ENCODE assay signal across 10 cellular contexts in genomic region chrX:102142274-102142673, GRCh38. TPM values are rescaled to one million over a fixed set of nuclear protein-coding genes. Genes with fewer than 3 reads are reported as not detected.
"Had no signal": no experiment of that assay in that cellular context is flagged by ENCODE, and none has a peak within 500 bp of the region (broad histone marks: within the 10 kb centered on the region; RNA-seq: fewer than 3 reads in every experiment).

TSS of gene TCEAL6 (minus strand) at chrX:102142481.

RNA-seq across cellular contexts. Expression of gene TCEAL6, which starts in this region (rescaled TPM):
- total RNA-seq: activated B cell treated with CpG ODN at 0.5 μM for 24 hours; activated CD4-positive, alpha-beta memory T cell treated with anti-CD3 and anti-CD28 coated beads, Interleukin-2, amount 10 ng/mL, durations not matched to agents 7 days and 5 days; activated CD8-positive, alpha-beta memory T cell treated with anti-CD3 and anti-CD28 coated beads, Interleukin-2, amount 10 ng/mL, durations not matched to agents 7 days and 5 days; activated naive CD8-positive, alpha-beta T cell treated with anti-CD3 and anti-CD28 coated beads for 36 hours; cardiac muscle cell; PC-3; Peyer's patch; SJSA1; T-cell; T-helper 17 cell had no signal
